ENCODE assay signal across 15 cellular contexts in genomic region chr12:105018001-105018400, GRCh38.
"Had no signal": no experiment of that assay in that cellular context is flagged by ENCODE, and none has a peak within 500 bp of the region (broad histone marks: within the 10 kb centered on the region; RNA-seq: fewer than 3 reads in every experiment).

No MANE protein-coding gene starts in this region.

- H3K27me3 ChIP-seq: colonic mucosa, right lobe of liver, spleen had no signal

- H3K36me3 Mint-ChIP-seq: natural killer cell had no signal

- H3K9me3 ChIP-seq: colonic mucosa, psoas muscle, right lobe of liver had no signal

- ATAC-seq: left colon, natural killer cell had no signal

- DNase-seq: activated CD4-positive, alpha-beta memory T cell treated with anti-CD3 and anti-CD28 coated beads for 36 hours; activated naive CD8-positive, alpha-beta T cell treated with anti-CD3 and anti-CD28 coated beads, Interleukin-2, amount 10 ng/mL, durations not matched to agents 7 days and 5 days; activated T-cell treated with anti-CD3 and anti-CD28 coated beads, Interleukin-2, amount 50 U/mL, for 4 hours; aorta; colonic mucosa; hypothalamus; left colon; natural killer cell; psoas muscle; right lobe of liver; spleen; stimulated activated CD4-positive, alpha-beta T cell treated with anti-CD3 and anti-CD28 coated beads, Interleukin-1b, Interleukin-23, amount 100 ng/mL, for 48 hours; stimulated activated naive CD4-positive, alpha-beta T cell treated with Interleukin-2 at 50 U/mL for 16 hours; SW 1271; trophoblast cell had no signal

- H3K36me3 ChIP-seq: colonic mucosa, right lobe of liver had no signal

- H3K9me3 Mint-ChIP-seq: activated CD4-positive, alpha-beta memory T cell treated with anti-CD3 and anti-CD28 coated beads for 36 hours; activated naive CD8-positive, alpha-beta T cell treated with anti-CD3 and anti-CD28 coated beads, Interleukin-2, amount 10 ng/mL, durations not matched to agents 7 days and 5 days; activated T-cell treated with anti-CD3 and anti-CD28 coated beads, Interleukin-2, amount 50 U/mL, for 4 hours; natural killer cell had no signal

- H3K4me1 Mint-ChIP-seq: activated naive CD8-positive, alpha-beta T cell treated with anti-CD3 and anti-CD28 coated beads, Interleukin-2, amount 10 ng/mL, durations not matched to agents 7 days and 5 days; natural killer cell had no signal

- H3K27me3 Mint-ChIP-seq: activated CD4-positive, alpha-beta memory T cell treated with anti-CD3 and anti-CD28 coated beads for 36 hours; activated naive CD8-positive, alpha-beta T cell treated with anti-CD3 and anti-CD28 coated beads, Interleukin-2, amount 10 ng/mL, durations not matched to agents 7 days and 5 days had no signal

- H3K4me3 ChIP-seq: colonic mucosa, psoas muscle, right lobe of liver, spleen had no signal

- H3K4me3 Mint-ChIP-seq: activated CD4-positive, alpha-beta memory T cell treated with anti-CD3 and anti-CD28 coated beads for 36 hours; activated naive CD8-positive, alpha-beta T cell treated with anti-CD3 and anti-CD28 coated beads, Interleukin-2, amount 10 ng/mL, durations not matched to agents 7 days and 5 days; activated T-cell treated with anti-CD3 and anti-CD28 coated beads, Interleukin-2, amount 50 U/mL, for 4 hours; natural killer cell had no signal

- H3K4me1 ChIP-seq: colonic mucosa, spleen had no signal

- H3K27ac ChIP-seq: colonic mucosa, psoas muscle, right lobe of liver, spleen had no signal

- H3K27ac Mint-ChIP-seq: activated CD4-positive, alpha-beta memory T cell treated with anti-CD3 and anti-CD28 coated beads for 36 hours; natural killer cell had no signal
